Comparison of ENCODE assay signal across 8 cellular contexts in genomic region chr11:27699242-27699925, GRCh38. TPM values are rescaled to one million over a fixed set of nuclear protein-coding genes. Genes with fewer than 3 reads are reported as not detected.
DNase-seq lines count a peak whose midpoint lies in the region; FAIRE-seq and TF ChIP-seq lines count a peak whose summit lies in the region.

No MANE protein-coding gene starts in this region.

- no peaks in the 10 kb centered on the region for H3K79me2 ChIP-seq in OCI-LY7 (ENCODE audit: insufficient read depth, low read depth, low read length)
- H3K79me2 ChIP-seq in neural progenitor cell (ENCODE audit: low read depth), result peaks cover 9% of the 10 kb centered on the region

- H3K27ac ChIP-seq in OCI-LY7 (ENCODE audit: low read depth, low read length, poor library complexity, severe bottlenecking), result no peak overlapping the region
- H3K27ac ChIP-seq in neural progenitor cell, result no peak overlapping the region

- CTCF ChIA-PET in OCI-LY7 (lab: Charles Lee; ENCODE audit: unreplicated experiment), result interaction anchor here (0.6 kb wide), 1 partner anchor 1620 kb away, joined by 6 read pairs; no protein-coding TSS in a partner anchor

- H3K4me2 ChIP-seq in OCI-LY7 (ENCODE audit: low read length) (peak overlapping the region; percentile 11; the same call in 1 of the 2 replicates), neural progenitor cell (peak overlapping the region; percentile 99)

- peaks cover 33% of the 10 kb centered on the region for H3K4me1 Mint-ChIP-seq in neural progenitor cell

- FAIRE-seq in H54 (lab: Jason Lieb, UNC), result no peak

- no peaks in the 10 kb centered on the region for H4K20me1 ChIP-seq in OCI-LY7 (ENCODE audit: insufficient read depth, low read length)
- no peaks in the 10 kb centered on the region for H4K20me1 ChIP-seq in neural progenitor cell (ENCODE audit: low read depth)

- H2AFZ ChIP-seq in OCI-LY7 (ENCODE audit: low read length) (no peak overlapping the region), neural progenitor cell (replicated peaks) (peak overlapping the region; percentile 67)

- no TSS peak for BruUV-seq in OCI-LY7 (replicated peaks; lab: Mats Ljungman, UMichigan)

- peaks cover 52% of the 10 kb centered on the region for H3K27me3 ChIP-seq in neural progenitor cell

- no peak overlapping the region for H3K4me3 ChIP-seq in OCI-LY7 (ENCODE audit: low read depth, low read length, poor library complexity, severe bottlenecking)
- H3K4me3 ChIP-seq in epithelial cell of proximal tubule (ENCODE audit: low read depth, low read length), result peak overlapping the region; percentile 60
- H3K4me3 ChIP-seq in neural progenitor cell, result peak overlapping the region; percentile 74

- H3K36me3 Mint-ChIP-seq in neural progenitor cell, result no peaks in the 10 kb centered on the region

- TF ChIP-seq POLR2A in H54 (IDR thresholded peaks at IDR 0.05; ENCODE audit: low read depth, low read length), result no peak

- H3K9me3 Mint-ChIP-seq in neural progenitor cell, result no peaks in the 10 kb centered on the region

- H3K36me3 ChIP-seq in OCI-LY7 (ENCODE audit: insufficient read depth, low read length) (no peaks in the 10 kb centered on the region), neural progenitor cell (no peaks in the 10 kb centered on the region)

- H3K4me3 Mint-ChIP-seq in neural progenitor cell, result peak overlapping the region; percentile 92

- H3K27ac Mint-ChIP-seq in neural progenitor cell, result no peak overlapping the region

- H3K9me2 ChIP-seq in OCI-LY7 (ENCODE audit: insufficient read depth, low read length), result no peaks in the 10 kb centered on the region

- H3K9me3 ChIP-seq in OCI-LY7 (ENCODE audit: low read length) (no peaks in the 10 kb centered on the region), neural progenitor cell (ENCODE audit: low read depth) (no peaks in the 10 kb centered on the region)

- no peak overlapping the region for H3K9ac ChIP-seq in neural progenitor cell

- H3K4me1 ChIP-seq in OCI-LY7 (ENCODE audit: insufficient read depth, low read length, poor library complexity, severe bottlenecking) (no peaks in the 10 kb centered on the region), neural progenitor cell (peaks cover 41% of the 10 kb centered on the region)

- POLR2A ChIA-PET in OCI-LY7 (lab: Charles Lee), result interaction anchor here (0.6 to 0.7 kb wide), 3 partner anchors 827 to 1125 kb away, joined by 3 to 5 read pairs (median 5); no protein-coding TSS in a partner anchor

- peak; percentile 64 for DNase-seq in ELR (ENCODE audit: low read depth)
- DNase-seq in OCI-LY7 (ENCODE audit: low spot score), result no peak
- DNase-seq in epithelial cell of proximal tubule (ENCODE audit: low read depth), result no peak
- peak; percentile 67 for DNase-seq in neural progenitor cell (ENCODE audit: low spot score)
- DNase-seq in NCI-H510A (lab: John Stamatoyannopoulos, UW), result no peak
- DNase-seq in OCI-M2 (lab: John Stamatoyannopoulos, UW; ENCODE audit: unreplicated experiment), result no peak
- DNase-seq in H54 (ENCODE audit: insufficient read length, low spot score), result no peak
- no peak for DNase-seq in HT-29 (ENCODE audit: low spot score)

- H3K27me3 Mint-ChIP-seq in neural progenitor cell (ENCODE audit: insufficient read depth, low read depth), result peaks cover 14% of the 10 kb centered on the region

- intact Hi-C loops in OCI-LY7 (cut with micrococcal nuclease; ENCODE audit: unreplicated experiment), result loop anchor here (1.0 to 5.0 kb wide), 3 partner anchors 830 to 1635 kb away; no protein-coding TSS in a partner anchor

- TF ChIP-seq CTCF in OCI-LY7 (conservative IDR thresholded peaks at IDR 0.05; ENCODE audit: low read length), result no peak; the same call in 1 of the 2 replicates
- no peak for TF ChIP-seq CTCF in epithelial cell of proximal tubule (conservative IDR thresholded peaks at IDR 0.05; ENCODE audit: low read depth, low read length)
- no peak for TF ChIP-seq CTCF in neural progenitor cell (IDR thresholded peaks at IDR 0.05)

- H3F3A ChIP-seq in neural progenitor cell (ENCODE audit: low read depth), result peaks cover 32% of the 10 kb centered on the region

RNA-seq across cellular contexts. Expression of gene BDNF, which starts 0.9 kb away (rescaled TPM):
- not detected in 2 replicates for total RNA-seq in OCI-LY7 (2014; rRNA removed; shearing (Covaris generic))
- total RNA-seq in OCI-LY7 (2022) (not detected in 2 replicates), epithelial cell of proximal tubule (5.8 and 9.5 TPM in 2 replicates), neural progenitor cell (ENCODE audit: low replicate concordance) (1.6 and 2.1 TPM in 2 replicates)
- 0.37 and 0.53 TPM in 2 replicates for total RNA-seq in HT-29 (2014; rRNA removed; shearing (Covaris generic))

Comparison
In these comparisons a context has a peak if more than half of its experiments do, and no peak if none do; other contexts are left out.
1. DNase-seq: peak in ELR (single experiment) and neural progenitor cell (single experiment); none in OCI-LY7 (single experiment), epithelial cell of proximal tubule (single experiment), NCI-H510A (single experiment), OCI-M2 (single experiment), H54 (single experiment) and HT-29 (single experiment).